1 cellular context compared by ENCODE assay signal in the genomic region with DNA sequence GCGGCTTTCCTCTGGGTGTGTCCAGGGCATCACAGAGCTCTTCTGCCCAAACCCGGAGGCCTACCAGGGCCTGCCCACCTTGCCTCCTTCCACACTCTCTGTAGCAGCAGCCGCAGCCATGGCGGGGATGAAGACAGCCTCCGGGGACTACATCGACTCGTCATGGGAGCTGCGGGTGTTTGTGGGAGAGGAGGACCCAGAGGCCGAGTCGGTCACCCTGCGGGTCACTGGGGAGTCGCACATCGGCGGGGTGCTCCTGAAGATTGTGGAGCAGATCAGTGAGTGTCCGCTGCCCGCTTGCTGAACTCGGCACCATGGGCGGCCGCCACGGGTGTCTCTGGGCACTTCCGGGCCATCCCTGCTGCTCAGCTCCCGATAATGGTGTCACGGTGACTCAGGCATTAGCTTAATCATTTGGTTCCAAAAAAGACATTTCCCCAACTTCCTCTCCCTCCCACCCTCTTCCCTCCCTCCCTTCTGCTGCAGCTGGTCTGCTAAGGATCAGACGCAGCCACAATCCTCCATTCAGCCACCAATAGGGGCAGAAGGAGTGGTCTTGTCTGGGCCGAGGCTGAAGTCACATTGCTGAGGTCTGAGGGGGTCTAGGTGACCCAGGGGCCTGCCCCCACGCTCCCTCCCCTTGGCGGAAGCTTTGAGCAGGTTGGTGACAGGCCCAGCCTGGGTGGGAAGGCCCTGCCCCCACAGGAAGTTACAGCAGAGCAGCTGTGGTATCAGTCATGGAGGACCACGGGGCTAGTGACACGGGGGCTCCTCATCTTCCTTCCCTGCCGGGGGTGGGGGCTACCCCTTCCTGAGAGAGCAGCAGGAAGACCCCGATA.
A peak's percentile ranks its signal among the peaks of the same experiment; 100 is the strongest.
TF ChIP-seq lines count a peak whose summit lies in the region.

No MANE protein-coding gene starts in this region.

TF ChIP-seq in K562, 482 proteins besides CTCF, POLR2A, EP300 and RAD21 (continues in another document):
- no peak for TF ChIP-seq HOXB6 (CRISPR knock-in tag; IDR thresholded peaks at IDR 0.05; ENCODE audit: borderline replicate concordance)
- peak; percentile 12 for TF ChIP-seq ZFP36 (IDR thresholded peaks at IDR 0.05; ENCODE audit: low read depth, low read length, partially characterized antibody)
- no peak for TF ChIP-seq CAMTA2 (CRISPR knock-in tag; conservative IDR thresholded peaks at IDR 0.05)
- TF ChIP-seq STAT5B (CRISPR knock-in tag; IDR thresholded peaks at IDR 0.05), result no peak
- TF ChIP-seq, protein P1, sequence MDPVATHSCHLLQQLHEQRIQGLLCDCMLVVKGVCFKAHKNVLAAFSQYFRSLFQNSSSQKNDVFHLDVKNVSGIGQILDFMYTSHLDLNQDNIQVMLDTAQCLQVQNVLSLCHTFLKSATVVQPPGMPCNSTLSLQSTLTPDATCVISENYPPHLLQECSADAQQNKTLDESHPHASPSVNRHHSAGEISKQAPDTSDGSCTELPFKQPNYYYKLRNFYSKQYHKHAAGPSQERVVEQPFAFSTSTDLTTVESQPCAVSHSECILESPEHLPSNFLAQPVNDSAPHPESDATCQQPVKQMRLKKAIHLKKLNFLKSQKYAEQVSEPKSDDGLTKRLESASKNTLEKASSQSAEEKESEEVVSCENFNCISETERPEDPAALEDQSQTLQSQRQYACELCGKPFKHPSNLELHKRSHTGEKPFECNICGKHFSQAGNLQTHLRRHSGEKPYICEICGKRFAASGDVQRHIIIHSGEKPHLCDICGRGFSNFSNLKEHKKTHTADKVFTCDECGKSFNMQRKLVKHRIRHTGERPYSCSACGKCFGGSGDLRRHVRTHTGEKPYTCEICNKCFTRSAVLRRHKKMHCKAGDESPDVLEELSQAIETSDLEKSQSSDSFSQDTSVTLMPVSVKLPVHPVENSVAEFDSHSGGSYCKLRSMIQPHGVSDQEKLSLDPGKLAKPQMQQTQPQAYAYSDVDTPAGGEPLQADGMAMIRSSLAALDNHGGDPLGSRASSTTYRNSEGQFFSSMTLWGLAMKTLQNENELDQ (CRISPR knock-in tag; IDR thresholded peaks at IDR 0.05; ENCODE audit: borderline replicate concordance), result no peak
- TF ChIP-seq POLR3A (IDR thresholded peaks at IDR 0.05; ENCODE audit: borderline replicate concordance, extremely low read depth, insufficient read depth, insufficient read length), result no peak
- TF ChIP-seq PTBP1 (IDR thresholded peaks at IDR 0.05; ENCODE audit: low read depth, low read length), result 0 out of 2 replicates have a peak, but pooled peaks have one; percentile 14
- peak; percentile 89 for TF ChIP-seq ZNF766 (CRISPR knock-in tag; conservative IDR thresholded peaks at IDR 0.05)
- TF ChIP-seq KAT7 (CRISPR knock-in tag; IDR thresholded peaks at IDR 0.05; ENCODE audit: borderline replicate concordance), result peak; percentile 21; the same call in 1 of the 2 replicates
- peak; percentile 17; the same call in 1 of the 2 replicates for TF ChIP-seq MEF2A (IDR thresholded peaks at IDR 0.05; ENCODE audit: control insufficient read depth, low read depth, low read length)
- TF ChIP-seq CREB1 (IDR thresholded peaks at IDR 0.05), result peak; percentile 42; the same call in 1 of the 2 replicates
- peak; percentile 65 for TF ChIP-seq CREB1 (CRISPR knock-in tag; IDR thresholded peaks at IDR 0.05)
- TF ChIP-seq ZNF589 (CRISPR knock-in tag; IDR thresholded peaks at IDR 0.05; ENCODE audit: low read depth), result peak; percentile 79; the same call in 1 of the 2 replicates
- TF ChIP-seq CTBP1 (IDR thresholded peaks at IDR 0.05; ENCODE audit: borderline replicate concordance), result 0 out of 2 replicates have a peak, but pooled peaks have one; percentile 30
- TF ChIP-seq, protein P2, sequence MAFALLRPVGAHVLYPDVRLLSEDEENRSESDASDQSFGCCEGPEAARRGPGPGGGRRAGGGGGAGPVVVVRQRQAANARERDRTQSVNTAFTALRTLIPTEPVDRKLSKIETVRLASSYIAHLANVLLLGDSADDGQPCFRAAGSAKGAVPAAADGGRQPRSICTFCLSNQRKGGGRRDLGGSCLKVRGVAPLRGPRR (CRISPR knock-in tag; IDR thresholded peaks at IDR 0.05), result no peak
- peak; percentile 60 for TF ChIP-seq MYC (IDR thresholded peaks at IDR 0.05; ENCODE audit: low read depth, low read length)
- no peak for TF ChIP-seq MYC (CRISPR knock-in tag; IDR thresholded peaks at IDR 0.05; ENCODE audit: borderline replicate concordance, low read depth)
- TF ChIP-seq, protein P3, sequence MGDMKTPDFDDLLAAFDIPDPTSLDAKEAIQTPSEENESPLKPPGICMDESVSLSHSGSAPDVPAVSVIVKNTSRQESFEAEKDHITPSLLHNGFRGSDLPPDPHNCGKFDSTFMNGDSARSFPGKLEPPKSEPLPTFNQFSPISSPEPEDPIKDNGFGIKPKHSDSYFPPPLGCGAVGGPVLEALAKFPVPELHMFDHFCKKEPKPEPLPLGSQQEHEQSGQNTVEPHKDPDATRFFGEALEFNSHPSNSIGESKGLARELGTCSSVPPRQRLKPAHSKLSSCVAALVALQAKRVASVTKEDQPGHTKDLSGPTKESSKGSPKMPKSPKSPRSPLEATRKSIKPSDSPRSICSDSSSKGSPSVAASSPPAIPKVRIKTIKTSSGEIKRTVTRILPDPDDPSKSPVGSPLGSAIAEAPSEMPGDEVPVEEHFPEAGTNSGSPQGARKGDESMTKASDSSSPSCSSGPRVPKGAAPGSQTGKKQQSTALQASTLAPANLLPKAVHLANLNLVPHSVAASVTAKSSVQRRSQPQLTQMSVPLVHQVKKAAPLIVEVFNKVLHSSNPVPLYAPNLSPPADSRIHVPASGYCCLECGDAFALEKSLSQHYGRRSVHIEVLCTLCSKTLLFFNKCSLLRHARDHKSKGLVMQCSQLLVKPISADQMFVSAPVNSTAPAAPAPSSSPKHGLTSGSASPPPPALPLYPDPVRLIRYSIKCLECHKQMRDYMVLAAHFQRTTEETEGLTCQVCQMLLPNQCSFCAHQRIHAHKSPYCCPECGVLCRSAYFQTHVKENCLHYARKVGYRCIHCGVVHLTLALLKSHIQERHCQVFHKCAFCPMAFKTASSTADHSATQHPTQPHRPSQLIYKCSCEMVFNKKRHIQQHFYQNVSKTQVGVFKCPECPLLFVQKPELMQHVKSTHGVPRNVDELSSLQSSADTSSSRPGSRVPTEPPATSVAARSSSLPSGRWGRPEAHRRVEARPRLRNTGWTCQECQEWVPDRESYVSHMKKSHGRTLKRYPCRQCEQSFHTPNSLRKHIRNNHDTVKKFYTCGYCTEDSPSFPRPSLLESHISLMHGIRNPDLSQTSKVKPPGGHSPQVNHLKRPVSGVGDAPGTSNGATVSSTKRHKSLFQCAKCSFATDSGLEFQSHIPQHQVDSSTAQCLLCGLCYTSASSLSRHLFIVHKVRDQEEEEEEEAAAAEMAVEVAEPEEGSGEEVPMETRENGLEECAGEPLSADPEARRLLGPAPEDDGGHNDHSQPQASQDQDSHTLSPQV (IDR thresholded peaks at IDR 0.05), result peak; percentile 78; the same call in 1 of the 2 replicates
- TF ChIP-seq MTA1 (IDR thresholded peaks at IDR 0.05; ENCODE audit: borderline replicate concordance), result 0 out of 2 replicates have a peak, but pooled peaks have one; percentile 45
- no peak for TF ChIP-seq SETDB1 (IDR thresholded peaks at IDR 0.05; ENCODE audit: low read length)
- TF ChIP-seq MAFF (IDR thresholded peaks at IDR 0.05; ENCODE audit: low read length), result peak; percentile 80; the same call in 1 of the 2 replicates
- TF ChIP-seq RB1 (IDR thresholded peaks at IDR 0.05; ENCODE audit: low read depth), result peak; percentile 61
- TF ChIP-seq ZNF408 (CRISPR knock-in tag; IDR thresholded peaks at IDR 0.05; ENCODE audit: low read depth), result no peak
- no peak for TF ChIP-seq CBX2 (IDR thresholded peaks at IDR 0.05; ENCODE audit: insufficient read depth, low read length, poor library complexity, severe bottlenecking)
- no peak for TF ChIP-seq DIDO1 (tag; IDR thresholded peaks at IDR 0.05; ENCODE audit: low read depth)
- TF ChIP-seq ZC3H11A (IDR thresholded peaks at IDR 0.05; ENCODE audit: low read depth, low read length), result no peak
- peak; percentile 34; the same call in 1 of the 2 replicates for TF ChIP-seq NR4A1 (CRISPR knock-in tag; IDR thresholded peaks at IDR 0.05)
- peak; percentile 38; the same call in 1 of the 2 replicates for TF ChIP-seq NR4A1 (tag; IDR thresholded peaks at IDR 0.05)
- TF ChIP-seq HCFC1 (IDR thresholded peaks at IDR 0.05; ENCODE audit: low read depth, low read length), result peak; percentile 10; the same call in 1 of the 2 replicates
- peak; percentile 68 to 75; a peak in 2 of 4 replicates for TF ChIP-seq ETV6 (IDR thresholded peaks at IDR 0.05; ENCODE audit: borderline replicate concordance in 1 of 2, low read depth in 2 of 2, low read length in 1 of 2)
- TF ChIP-seq ETV6 (CRISPR knock-in tag; IDR thresholded peaks at IDR 0.05; ENCODE audit: borderline replicate concordance), result no peak
- TF ChIP-seq NBN (IDR thresholded peaks at IDR 0.05; ENCODE audit: low read depth), result peak; percentile 87
- TF ChIP-seq MEIS2 (IDR thresholded peaks at IDR 0.05; ENCODE audit: partially characterized antibody), result peak; percentile 61
- peak; percentile 89 for TF ChIP-seq GABPA (tag; conservative IDR thresholded peaks at IDR 0.05; ENCODE audit: low read depth)
- no peak for TF ChIP-seq ZNF282 (CRISPR knock-in tag; IDR thresholded peaks at IDR 0.05)
- peak; percentile 86 for TF ChIP-seq POLR2B (IDR thresholded peaks at IDR 0.05; ENCODE audit: low read depth, partially characterized antibody)
- TF ChIP-seq ZNF316 (IDR thresholded peaks at IDR 0.05), result peak; percentile 94
- TF ChIP-seq ELF1 (tag; IDR thresholded peaks at IDR 0.05), result peak; percentile 89
- no peak for TF ChIP-seq CBX5 (IDR thresholded peaks at IDR 0.05; ENCODE audit: borderline replicate concordance, low read depth)
- peak; percentile 48 for TF ChIP-seq ZNF263 (CRISPR knock-in tag; IDR thresholded peaks at IDR 0.05; ENCODE audit: borderline replicate concordance)
- TF ChIP-seq TEAD4 (IDR thresholded peaks at IDR 0.05; ENCODE audit: low read length), result 0 out of 2 replicates have a peak, but pooled peaks have one; percentile 17
- TF ChIP-seq TEAD4 (CRISPR knock-in tag; IDR thresholded peaks at IDR 0.05; ENCODE audit: borderline replicate concordance), result no peak
- TF ChIP-seq, protein P4, sequence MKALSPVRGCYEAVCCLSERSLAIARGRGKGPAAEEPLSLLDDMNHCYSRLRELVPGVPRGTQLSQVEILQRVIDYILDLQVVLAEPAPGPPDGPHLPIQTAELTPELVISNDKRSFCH (CRISPR knock-in tag; IDR thresholded peaks at IDR 0.05), result no peak
- TF ChIP-seq, protein P4 (tag; IDR thresholded peaks at IDR 0.05), result 0 out of 2 replicates have a peak, but pooled peaks have one; percentile 14
- no peak; the same call in 1 of the 2 replicates for TF ChIP-seq NR2C2 (CRISPR knock-in tag; IDR thresholded peaks at IDR 0.05)
- TF ChIP-seq NR2C2 (tag; IDR thresholded peaks at IDR 0.05), result peak; percentile 77
- peak; percentile 61; the same call in 1 of the 2 replicates for TF ChIP-seq ELF2 (CRISPR knock-in tag; IDR thresholded peaks at IDR 0.05)
- TF ChIP-seq ESRRB (CRISPR knock-in tag; IDR thresholded peaks at IDR 0.05; ENCODE audit: borderline replicate concordance), result no peak
- no peak for TF ChIP-seq SMAD3 (CRISPR knock-in tag; conservative IDR thresholded peaks at IDR 0.05)
- peak; percentile 45 for TF ChIP-seq HMGN3 (IDR thresholded peaks at IDR 0.05; ENCODE audit: borderline replicate concordance, extremely low read depth, insufficient read length, low read depth, low read length)
- TF ChIP-seq ARNT (IDR thresholded peaks at IDR 0.05), result peak in 1 of 2 experiments; percentile 77; a peak in 1 of 4 replicates
- TF ChIP-seq SIN3A (IDR thresholded peaks at IDR 0.05; ENCODE audit: borderline replicate concordance in 2 of 2, control insufficient read depth in 1 of 2, low read depth in 2 of 2, low read length in 2 of 2), result peak; percentile 52 to 93; a peak in 2 of 4 replicates
- peak; percentile 50; the same call in 1 of the 2 replicates for TF ChIP-seq E2F3 (CRISPR knock-in tag; IDR thresholded peaks at IDR 0.05)
- TF ChIP-seq IRF2 (CRISPR knock-in tag; IDR thresholded peaks at IDR 0.05), result no peak
- TF ChIP-seq MAFG (tag; conservative IDR thresholded peaks at IDR 0.05), result peak; percentile 90
- no peak for TF ChIP-seq JUN (IDR thresholded peaks at IDR 0.05; ENCODE audit: borderline replicate concordance, low read depth, low read length)
- TF ChIP-seq JUN (CRISPR knock-in tag; IDR thresholded peaks at IDR 0.05; ENCODE audit: borderline replicate concordance), result 0 out of 2 replicates have a peak, but pooled peaks have one; percentile 55
- TF ChIP-seq, protein P5, sequence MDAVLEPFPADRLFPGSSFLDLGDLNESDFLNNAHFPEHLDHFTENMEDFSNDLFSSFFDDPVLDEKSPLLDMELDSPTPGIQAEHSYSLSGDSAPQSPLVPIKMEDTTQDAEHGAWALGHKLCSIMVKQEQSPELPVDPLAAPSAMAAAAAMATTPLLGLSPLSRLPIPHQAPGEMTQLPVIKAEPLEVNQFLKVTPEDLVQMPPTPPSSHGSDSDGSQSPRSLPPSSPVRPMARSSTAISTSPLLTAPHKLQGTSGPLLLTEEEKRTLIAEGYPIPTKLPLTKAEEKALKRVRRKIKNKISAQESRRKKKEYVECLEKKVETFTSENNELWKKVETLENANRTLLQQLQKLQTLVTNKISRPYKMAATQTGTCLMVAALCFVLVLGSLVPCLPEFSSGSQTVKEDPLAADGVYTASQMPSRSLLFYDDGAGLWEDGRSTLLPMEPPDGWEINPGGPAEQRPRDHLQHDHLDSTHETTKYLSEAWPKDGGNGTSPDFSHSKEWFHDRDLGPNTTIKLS (IDR thresholded peaks at IDR 0.05; ENCODE audit: borderline replicate concordance, low read depth), result peak; percentile 42; the same call in 1 of the 2 replicates
- TF ChIP-seq BRD9 (IDR thresholded peaks at IDR 0.05; ENCODE audit: low read depth, partially characterized antibody), result peak; percentile 81
- TF ChIP-seq, protein P6, sequence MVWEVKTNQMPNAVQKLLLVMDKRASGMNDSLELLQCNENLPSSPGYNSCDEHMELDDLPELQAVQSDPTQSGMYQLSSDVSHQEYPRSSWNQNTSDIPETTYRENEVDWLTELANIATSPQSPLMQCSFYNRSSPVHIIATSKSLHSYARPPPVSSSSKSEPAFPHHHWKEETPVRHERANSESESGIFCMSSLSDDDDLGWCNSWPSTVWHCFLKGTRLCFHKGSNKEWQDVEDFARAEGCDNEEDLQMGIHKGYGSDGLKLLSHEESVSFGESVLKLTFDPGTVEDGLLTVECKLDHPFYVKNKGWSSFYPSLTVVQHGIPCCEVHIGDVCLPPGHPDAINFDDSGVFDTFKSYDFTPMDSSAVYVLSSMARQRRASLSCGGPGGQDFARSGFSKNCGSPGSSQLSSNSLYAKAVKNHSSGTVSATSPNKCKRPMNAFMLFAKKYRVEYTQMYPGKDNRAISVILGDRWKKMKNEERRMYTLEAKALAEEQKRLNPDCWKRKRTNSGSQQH (CRISPR knock-in tag; IDR thresholded peaks at IDR 0.05), result peak; percentile 45
